In the genomic region with DNA sequence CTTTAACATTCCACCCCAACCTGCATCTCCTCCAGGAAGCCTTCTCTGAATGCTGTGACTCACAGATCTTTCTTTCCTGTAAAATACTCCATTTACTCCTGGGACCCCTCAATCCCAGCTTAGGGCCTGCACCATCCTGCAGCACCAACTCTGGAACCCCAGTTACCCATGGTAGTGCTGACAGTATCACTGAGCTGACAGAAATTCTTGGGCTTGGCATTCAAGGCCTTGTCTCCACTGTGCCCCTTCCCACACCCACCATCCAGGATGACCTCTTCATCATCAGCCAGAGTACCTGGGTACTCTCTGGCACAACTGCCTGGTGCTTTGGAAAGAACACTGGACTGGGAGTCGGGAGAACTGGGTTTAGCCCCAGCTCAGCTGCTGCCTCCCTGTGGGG, we compare ENCODE assay signal across 9 cellular contexts. TPM values are rescaled to one million over a fixed set of nuclear protein-coding genes. Genes with fewer than 3 reads are reported as not detected.
"Had no signal": no experiment of that assay in that cellular context is flagged by ENCODE, and none has a peak within 500 bp of the region (broad histone marks: within the 10 kb centered on the region; RNA-seq: fewer than 3 reads in every experiment).

No MANE protein-coding gene starts in this region.

- DNase-seq: GDM1, GF-D8 had no signal

- H3K4me3 ChIP-seq: GM12878 had no signal

- ATAC-seq: GM12878 had no signal

- FAIRE-seq: G401.6, GM12878, GM12891, GM12892, GM18507, GM19239 had no signal

RNA-seq across cellular contexts. Expression of gene CDCP2, which starts 38.7 kb away (rescaled TPM):
- total RNA-seq: G401 had no signal
- polyA plus RNA-seq: GM12878 had no signal
